Comparison of ENCODE assay signal across 1 cellular context in genomic region chr4:25585901-25586523, GRCh38.
A peak's percentile ranks its signal among the peaks of the same experiment; 100 is the strongest.
TF ChIP-seq lines count a peak whose summit lies in the region.

No MANE protein-coding gene starts in this region.

TF ChIP-seq in WTC11, 78 proteins besides CTCF, POLR2A, EP300 and RAD21 (continued from another document):
- TF ChIP-seq E2F4 (CRISPR knock-in tag; IDR thresholded peaks at IDR 0.05; ENCODE audit: borderline replicate concordance, low read depth) (no peak), CDX4 (CRISPR knock-in tag; IDR thresholded peaks at IDR 0.05; ENCODE audit: borderline replicate concordance) (no peak), NFE2L1 (CRISPR knock-in tag; IDR thresholded peaks at IDR 0.05) (no peak), ATF6 (CRISPR knock-in tag; IDR thresholded peaks at IDR 0.05) (no peak), SMAD3 (CRISPR knock-in tag; IDR thresholded peaks at IDR 0.05; ENCODE audit: borderline replicate concordance) (no peak), ELF4 (CRISPR knock-in tag; IDR thresholded peaks at IDR 0.05; ENCODE audit: low read depth) (no peak), PRRX2 (CRISPR knock-in tag; IDR thresholded peaks at IDR 0.05) (no peak), OVOL2 (CRISPR knock-in tag; IDR thresholded peaks at IDR 0.05; ENCODE audit: borderline replicate concordance) (no peak), ETV6 (CRISPR knock-in tag; IDR thresholded peaks at IDR 0.05) (no peak), ZNF423 (CRISPR knock-in tag; IDR thresholded peaks at IDR 0.05) (peak; percentile 23; the same call in 1 of the 2 replicates), ZNF121 (CRISPR knock-in tag; IDR thresholded peaks at IDR 0.05) (peak; percentile 78; the same call in 1 of the 2 replicates), ZNF396 (CRISPR knock-in tag; IDR thresholded peaks at IDR 0.05; ENCODE audit: borderline replicate concordance) (0 out of 2 replicates have a peak, but pooled peaks have one; percentile 64), ATF1 (CRISPR knock-in tag; IDR thresholded peaks at IDR 0.05) (no peak)
